In genomic region chr1:65437616-65438015, GRCh38 we compare ENCODE assay signal across 24 cellular contexts.
"Had no signal": no experiment of that assay in that cellular context is flagged by ENCODE, and none has a peak within 500 bp of the region (broad histone marks: within the 10 kb centered on the region; RNA-seq: fewer than 3 reads in every experiment).

No MANE protein-coding gene starts in this region.

- DNase-seq: naive thymus-derived CD4-positive, alpha-beta T cell; natural killer cell; occipital lobe; ovary; posterior cingulate gyrus; psoas muscle; right cardiac atrium; right lobe of liver; sigmoid colon; small intestine; stimulated activated CD4-positive, alpha-beta T cell treated with anti-CD3 and anti-CD28 coated beads, Interleukin-15, amount 100 ng/mL, for 24 hours; stimulated activated CD4-positive, alpha-beta T cell treated with anti-CD3 and anti-CD28 coated beads, Interleukin-2, amount 100 ng/mL, for 24 hours; stimulated activated CD4-positive, alpha-beta T cell treated with anti-CD3 and anti-CD28 coated beads, Interleukin-2, amount 100 ng/mL, for 48 hours; stimulated activated CD4-positive, alpha-beta T cell treated with anti-CD3 and anti-CD28 coated beads, Interleukin-4, amount 100 ng/mL, for 24 hours; stimulated activated naive B cell treated with anti-CD40 and anti-IgM and Interleukin-4, amounts not matched to agents 10 μg/mL and 1 μg/mL and 100 μg/mL, for 72 hours; stimulated activated naive CD4-positive, alpha-beta T cell treated with Interleukin-2 at 50 U/mL for 16 hours; stomach; thyroid gland; upper lobe of left lung had no signal

- H3K36me3 ChIP-seq: neural progenitor cell, ovary, thoracic aorta, thyroid gland had no signal

- H3K9ac ChIP-seq: neural progenitor cell, parathyroid adenoma had no signal

- H3K4me1 ChIP-seq: psoas muscle, right lobe of liver, thyroid gland, vagina had no signal

- H2AFZ ChIP-seq: neural progenitor cell, parathyroid adenoma had no signal

- H3K4me3 ChIP-seq: neural progenitor cell, ovary, psoas muscle, right lobe of liver, sigmoid colon, stomach, thoracic aorta, thyroid gland, tibial nerve, upper lobe of left lung, vagina had no signal

- H3K9me3 ChIP-seq: ovary, psoas muscle, right lobe of liver, sigmoid colon, stomach, thoracic aorta, thyroid gland, tibial nerve, upper lobe of left lung, vagina had no signal

- H3K4me2 ChIP-seq: neural progenitor cell had no signal

- H3K27ac ChIP-seq: neural progenitor cell, ovary, parathyroid adenoma, psoas muscle, right lobe of liver, sigmoid colon, thoracic aorta, thyroid gland, tibial nerve, upper lobe of left lung, vagina had no signal

- H3K27me3 ChIP-seq: neural progenitor cell, ovary, right lobe of liver, sigmoid colon, stomach, thyroid gland, tibial nerve, upper lobe of left lung, vagina had no signal
